ENCODE assay signal across 13 cellular contexts in the genomic region with DNA sequence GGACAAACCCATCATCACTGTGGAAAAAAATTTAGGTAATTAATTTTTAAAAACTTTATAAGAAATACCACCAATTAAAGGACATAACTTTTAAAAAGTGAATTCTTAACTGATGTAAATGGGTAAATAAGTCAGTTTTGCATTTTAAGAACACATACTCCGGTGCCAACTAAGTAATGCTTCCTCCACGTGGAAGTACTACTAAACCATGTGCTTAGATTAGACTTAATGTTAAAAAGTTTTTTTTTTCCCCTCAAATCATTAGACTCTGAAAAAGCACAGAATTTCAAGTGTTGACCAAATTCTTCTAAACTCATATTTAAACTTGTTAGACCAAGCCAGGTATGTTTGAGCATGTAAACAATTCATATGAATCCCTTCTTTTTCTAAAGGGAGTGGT.
"Had no signal": no experiment of that assay in that cellular context is flagged by ENCODE, and none has a peak within 500 bp of the region (broad histone marks: within the 10 kb centered on the region; RNA-seq: fewer than 3 reads in every experiment).

No MANE protein-coding gene starts in this region.

- H3K4me3 Mint-ChIP-seq: activated CD8-positive, alpha-beta memory T cell treated with anti-CD3 and anti-CD28 coated beads, Interleukin-2, amount 10 ng/mL, durations not matched to agents 7 days and 5 days; activated naive CD8-positive, alpha-beta T cell treated with anti-CD3 and anti-CD28 coated beads, Interleukin-2, amount 10 ng/mL, durations not matched to agents 7 days and 5 days; nephron; WTC11 had no signal

- H3K36me3 ChIP-seq: ascending aorta, esophagus muscularis mucosa, tibial nerve, vagina had no signal

- H3K9me3 ChIP-seq: ascending aorta, esophagus muscularis mucosa, tibial nerve, vagina had no signal

- H3K27ac ChIP-seq: ascending aorta, esophagus muscularis mucosa, tibial nerve, vagina had no signal

- ATAC-seq: WTC11 had no signal

- H3K4me3 ChIP-seq: ascending aorta, esophagus muscularis mucosa, lung, tibial nerve, vagina had no signal

- H3K36me3 Mint-ChIP-seq: WTC11 had no signal

- DNase-seq: activated CD4-positive, alpha-beta T cell treated with anti-CD3 and anti-CD28 coated beads, Interleukin-2, amount 50 U/mL, for 1 hour; activated CD8-positive, alpha-beta memory T cell treated with anti-CD3 and anti-CD28 coated beads, Interleukin-2, amount 10 ng/mL, durations not matched to agents 7 days and 5 days; activated naive CD8-positive, alpha-beta T cell treated with anti-CD3 and anti-CD28 coated beads, Interleukin-2, amount 10 ng/mL, durations not matched to agents 7 days and 5 days; glutamatergic neuron; left cardiac atrium; occipital lobe had no signal

- H3K4me1 ChIP-seq: ascending aorta, tibial nerve had no signal

- H3K27me3 ChIP-seq: ascending aorta, esophagus muscularis mucosa, tibial nerve, vagina had no signal

- H3K9me3 Mint-ChIP-seq: activated naive CD8-positive, alpha-beta T cell treated with anti-CD3 and anti-CD28 coated beads, Interleukin-2, amount 10 ng/mL, durations not matched to agents 7 days and 5 days; nephron; WTC11 had no signal

- H3K27ac Mint-ChIP-seq: activated naive CD8-positive, alpha-beta T cell treated with anti-CD3 and anti-CD28 coated beads, Interleukin-2, amount 10 ng/mL, durations not matched to agents 7 days and 5 days; WTC11 had no signal

- H3K27me3 Mint-ChIP-seq: activated naive CD8-positive, alpha-beta T cell treated with anti-CD3 and anti-CD28 coated beads, Interleukin-2, amount 10 ng/mL, durations not matched to agents 7 days and 5 days had no signal
